ENCODE assay signal across 30 cellular contexts in the genomic region with DNA sequence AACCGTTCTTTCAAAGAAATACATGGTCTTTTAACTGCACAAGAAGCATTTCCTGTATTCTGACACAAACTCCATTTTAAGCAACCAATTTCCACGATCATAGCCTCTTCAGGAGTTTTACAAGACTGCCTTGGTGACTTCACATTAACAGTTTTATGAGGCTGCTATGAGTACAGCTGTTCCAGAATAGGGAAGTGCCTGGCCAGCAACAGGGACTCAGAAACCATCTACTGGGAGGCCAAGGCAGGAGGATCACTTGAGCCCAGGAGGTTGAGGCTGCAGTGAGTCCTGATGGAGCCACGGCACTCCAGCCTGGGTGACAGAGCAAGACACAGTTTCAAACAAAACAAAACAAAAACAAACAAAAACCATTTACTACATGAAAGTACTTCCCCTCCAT.
DNase-seq lines count a peak whose midpoint lies in the region; ATAC-seq and TF ChIP-seq lines count a peak whose summit lies in the region.
"Had no signal": no experiment of that assay in that cellular context is flagged by ENCODE, and none has a peak within 500 bp of the region (broad histone marks: within the 10 kb centered on the region; RNA-seq: fewer than 3 reads in every experiment).

No MANE protein-coding gene starts in this region.

- no peaks in the 10 kb centered on the region for H3K9me3 Mint-ChIP-seq in WTC11
- H3K9me3 Mint-ChIP-seq: activated T-helper 2 cell treated with anti-CD3 and anti-CD28 coated beads, Interferon-gamma antibody, Interleukin-2, Interleukin-4, amounts not matched to agents 10 μg/mL and 5 μg/mL and 100 μg/mL, durations not matched to agents 14 hours and 24 hours and 36 hours; naive B cell; stimulated activated memory B cell treated with anti-CD40 and anti-IgM and Interleukin-4, amounts not matched to agents 10 μg/mL and 1 μg/mL and 100 μg/mL, for 72 hours had no signal

- CTCF ChIA-PET in WTC11 (lab: Charles Lee), result interaction anchor here (0.6 kb wide), 1 partner anchor 198 kb away, joined by 3 read pairs; no protein-coding TSS in a partner anchor

- TF ChIP-seq CTCF in WTC11 (IDR thresholded peaks at IDR 0.05) (no peak), mucosa of descending colon (IDR thresholded peaks at IDR 0.05) (no peak), gastroesophageal sphincter (IDR thresholded peaks at IDR 0.05) (no peak), ascending aorta (IDR thresholded peaks at IDR 0.05) (no peak)

- TF ChIP-seq POLR2A in gastroesophageal sphincter (IDR thresholded peaks at IDR 0.05), result no peak

- no peak for ATAC-seq in WTC11
- peak; percentile 86 for ATAC-seq in mucosa of descending colon
- no peak for ATAC-seq in gastroesophageal sphincter
- ATAC-seq: foreskin keratinocyte; SK-N-SH treated with all-trans-retinoic acid at 6 μM for 48 hours; stimulated activated memory B cell treated with anti-CD40 and anti-IgM and Interleukin-4, amounts not matched to agents 10 μg/mL and 1 μg/mL and 100 μg/mL, for 72 hours had no signal

- DNase-seq in NOMO-1 (lab: John Stamatoyannopoulos, UW; ENCODE audit: unreplicated experiment in 2 of 2) (peak; percentile 70 to 86), WTC11 (ENCODE audit: low spot score) (no peak), mucosa of descending colon (no peak), NCI-H748 treated with DMSO at 0.1 percent for 48 hours (lab: John Stamatoyannopoulos, UW) (no peak), ascending aorta (ENCODE audit: low spot score in 2 of 2) (no peak)
- DNase-seq: activated CD4-positive, alpha-beta T cell treated with anti-CD3 and anti-CD28 coated beads, Interleukin-2, amount 50 U/mL, for 48 hours; activated CD4-positive, CD25-positive, alpha-beta regulatory T cell; activated CD8-positive, alpha-beta memory T cell treated with anti-CD3 and anti-CD28 coated beads, Interleukin-2, amount 50 U/mL, for 48 hours; Caco-2; cerebellar nuclear complex; DND-41; effector CD4-positive, alpha-beta T cell; foreskin keratinocyte; IMR-90; MM.1S; naive B cell; NCI-H1694; NCI-H2171; NK-92 treated with Interleukin-12 subunit alpha and Interleukin-12 subunit beta, amount 100 ng/mL, for 24 hours; ovary; stimulated activated CD4-positive, alpha-beta T cell treated with anti-CD3 and anti-CD28 coated beads, Interleukin-4, amount 100 ng/mL, for 1 hour; uterus had no signal

- H3K27ac ChIP-seq in HUES64 (ENCODE audit: low read depth, low read length) (peak overlapping the region; percentile 46; the same call in 1 of the 2 replicates), gastroesophageal sphincter (no peak overlapping the region), ascending aorta (no peak overlapping the region)
- H3K27ac ChIP-seq: BLaER1 treated with 17β-estradiol and CSF1 and Interleukin-3, amounts not matched to agents 10 nM and 100 nM; foreskin keratinocyte; ovary; RWPE1; uterus had no signal

- peak overlapping the region; percentile 10; the same call in 1 of the 2 replicates for H3K4me3 Mint-ChIP-seq in WTC11
- H3K4me3 Mint-ChIP-seq: activated naive CD8-positive, alpha-beta T cell; naive B cell; stimulated activated memory B cell treated with anti-CD40 and anti-IgM and Interleukin-4, amounts not matched to agents 10 μg/mL and 1 μg/mL and 100 μg/mL, for 72 hours had no signal

- POLR2A ChIA-PET in WTC11 (lab: Charles Lee), result no interaction called here

- H3K36me3 ChIP-seq in HUES64 (ENCODE audit: insufficient read depth, low read length), result no peaks in the 10 kb centered on the region
- no peaks in the 10 kb centered on the region for H3K36me3 ChIP-seq in mucosa of descending colon (ENCODE audit: low read depth)
- no peaks in the 10 kb centered on the region for H3K36me3 ChIP-seq in gastroesophageal sphincter
- no peaks in the 10 kb centered on the region for H3K36me3 ChIP-seq in ascending aorta
- H3K36me3 ChIP-seq: BLaER1 treated with 17β-estradiol and CSF1 and Interleukin-3, amounts not matched to agents 10 nM and 100 nM; ovary; uterus had no signal

- peak overlapping the region; percentile 35; the same call in 1 of the 2 replicates for H3K27ac Mint-ChIP-seq in WTC11
- H3K27ac Mint-ChIP-seq: activated naive CD8-positive, alpha-beta T cell; activated T-helper 2 cell treated with anti-CD3 and anti-CD28 coated beads, Interferon-gamma antibody, Interleukin-2, Interleukin-4, amounts not matched to agents 10 μg/mL and 5 μg/mL and 100 μg/mL, durations not matched to agents 14 hours and 24 hours and 36 hours; stimulated activated memory B cell treated with anti-CD40 and anti-IgM and Interleukin-4, amounts not matched to agents 10 μg/mL and 1 μg/mL and 100 μg/mL, for 72 hours had no signal

- H3K27me3 Mint-ChIP-seq in WTC11 (ENCODE audit: low read depth), result no peaks in the 10 kb centered on the region
- H3K27me3 Mint-ChIP-seq: activated naive CD8-positive, alpha-beta T cell; stimulated activated memory B cell treated with anti-CD40 and anti-IgM and Interleukin-4, amounts not matched to agents 10 μg/mL and 1 μg/mL and 100 μg/mL, for 72 hours had no signal

- TF ChIP-seq EP300 in gastroesophageal sphincter (IDR thresholded peaks at IDR 0.05), result no peak

- no peak overlapping the region for H3K4me3 ChIP-seq in HUES64 (ENCODE audit: low read length)
- H3K4me3 ChIP-seq in mucosa of descending colon, result no peak overlapping the region
- no peak overlapping the region for H3K4me3 ChIP-seq in gastroesophageal sphincter
- no peak overlapping the region for H3K4me3 ChIP-seq in ascending aorta
- H3K4me3 ChIP-seq: BLaER1 treated with 17β-estradiol and CSF1 and Interleukin-3, amounts not matched to agents 10 nM and 100 nM; ovary; uterus had no signal

- H3K9ac ChIP-seq in HUES64 (ENCODE audit: low read depth, low read length), result no peak overlapping the region
- H3K9ac ChIP-seq: BLaER1 treated with 17β-estradiol and CSF1 and Interleukin-3, amounts not matched to agents 10 nM and 100 nM had no signal

- H3K4me1 ChIP-seq in HUES64 (ENCODE audit: insufficient read depth, low read length) (peaks cover 22% of the 10 kb centered on the region), mucosa of descending colon (ENCODE audit: low read depth) (peaks cover 2% of the 10 kb centered on the region), gastroesophageal sphincter (no peaks in the 10 kb centered on the region), ascending aorta (no peaks in the 10 kb centered on the region)
- H3K4me1 ChIP-seq: Caco-2, uterus had no signal

- H3K27me3 ChIP-seq in HUES64 (ENCODE audit: insufficient read depth, low read length) (no peaks in the 10 kb centered on the region), gastroesophageal sphincter (no peaks in the 10 kb centered on the region), ascending aorta (no peaks in the 10 kb centered on the region)
- H3K27me3 ChIP-seq: BLaER1 treated with 17β-estradiol and CSF1 and Interleukin-3, amounts not matched to agents 10 nM and 100 nM; foreskin keratinocyte; ovary; uterus had no signal

- H3K4me1 Mint-ChIP-seq in WTC11, result peaks cover 37% of the 10 kb centered on the region
- H3K4me1 Mint-ChIP-seq: naive B cell; stimulated activated memory B cell treated with anti-CD40 and anti-IgM and Interleukin-4, amounts not matched to agents 10 μg/mL and 1 μg/mL and 100 μg/mL, for 72 hours had no signal

- 86% methylated on average over 3 of the region's 3 CpGs for WGBS in HUES64
- 49 to 66% methylated on average over 2 to 3 of the region's 3 CpGs for WGBS in gastroesophageal sphincter (ENCODE audit: low coverage in 1 of 2), 2 donors

- no peaks in the 10 kb centered on the region for H3K36me3 Mint-ChIP-seq in WTC11
- H3K36me3 Mint-ChIP-seq: naive B cell; stimulated activated memory B cell treated with anti-CD40 and anti-IgM and Interleukin-4, amounts not matched to agents 10 μg/mL and 1 μg/mL and 100 μg/mL, for 72 hours had no signal

- H3K9me3 ChIP-seq in HUES64 (ENCODE audit: insufficient read depth, low read depth, low read length) (no peaks in the 10 kb centered on the region), mucosa of descending colon (no peaks in the 10 kb centered on the region), gastroesophageal sphincter (no peaks in the 10 kb centered on the region), ascending aorta (no peaks in the 10 kb centered on the region)
- H3K9me3 ChIP-seq: BLaER1 treated with 17β-estradiol and CSF1 and Interleukin-3, amounts not matched to agents 10 nM and 100 nM; Caco-2; ovary; uterus had no signal

- intact Hi-C loops in mucosa of descending colon (cut with DNase I, micrococcal nuclease) (no loop called here), ascending aorta (cut with DNase I) (no loop called here)

TF ChIP-seq in WTC11, 78 proteins besides CTCF, POLR2A, EP300 and RAD21 (continues in another document):
- TF ChIP-seq NFE2L1 (CRISPR knock-in tag; IDR thresholded peaks at IDR 0.05), result no peak
- TF ChIP-seq ZNF423 (CRISPR knock-in tag; IDR thresholded peaks at IDR 0.05), result no peak
- TF ChIP-seq, protein P1, sequence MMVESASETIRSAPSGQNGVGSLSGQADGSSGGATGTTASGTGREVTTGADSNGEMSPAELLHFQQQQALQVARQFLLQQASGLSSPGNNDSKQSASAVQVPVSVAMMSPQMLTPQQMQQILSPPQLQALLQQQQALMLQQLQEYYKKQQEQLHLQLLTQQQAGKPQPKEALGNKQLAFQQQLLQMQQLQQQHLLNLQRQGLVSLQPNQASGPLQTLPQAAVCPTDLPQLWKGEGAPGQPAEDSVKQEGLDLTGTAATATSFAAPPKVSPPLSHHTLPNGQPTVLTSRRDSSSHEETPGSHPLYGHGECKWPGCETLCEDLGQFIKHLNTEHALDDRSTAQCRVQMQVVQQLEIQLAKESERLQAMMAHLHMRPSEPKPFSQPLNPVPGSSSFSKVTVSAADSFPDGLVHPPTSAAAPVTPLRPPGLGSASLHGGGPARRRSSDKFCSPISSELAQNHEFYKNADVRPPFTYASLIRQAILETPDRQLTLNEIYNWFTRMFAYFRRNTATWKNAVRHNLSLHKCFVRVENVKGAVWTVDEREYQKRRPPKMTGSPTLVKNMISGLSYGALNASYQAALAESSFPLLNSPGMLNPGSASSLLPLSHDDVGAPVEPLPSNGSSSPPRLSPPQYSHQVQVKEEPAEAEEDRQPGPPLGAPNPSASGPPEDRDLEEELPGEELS (CRISPR knock-in tag; IDR thresholded peaks at IDR 0.05), result no peak
- TF ChIP-seq FOXP1 (CRISPR knock-in tag; IDR thresholded peaks at IDR 0.05; ENCODE audit: borderline replicate concordance), result no peak
- TF ChIP-seq, protein P2, sequence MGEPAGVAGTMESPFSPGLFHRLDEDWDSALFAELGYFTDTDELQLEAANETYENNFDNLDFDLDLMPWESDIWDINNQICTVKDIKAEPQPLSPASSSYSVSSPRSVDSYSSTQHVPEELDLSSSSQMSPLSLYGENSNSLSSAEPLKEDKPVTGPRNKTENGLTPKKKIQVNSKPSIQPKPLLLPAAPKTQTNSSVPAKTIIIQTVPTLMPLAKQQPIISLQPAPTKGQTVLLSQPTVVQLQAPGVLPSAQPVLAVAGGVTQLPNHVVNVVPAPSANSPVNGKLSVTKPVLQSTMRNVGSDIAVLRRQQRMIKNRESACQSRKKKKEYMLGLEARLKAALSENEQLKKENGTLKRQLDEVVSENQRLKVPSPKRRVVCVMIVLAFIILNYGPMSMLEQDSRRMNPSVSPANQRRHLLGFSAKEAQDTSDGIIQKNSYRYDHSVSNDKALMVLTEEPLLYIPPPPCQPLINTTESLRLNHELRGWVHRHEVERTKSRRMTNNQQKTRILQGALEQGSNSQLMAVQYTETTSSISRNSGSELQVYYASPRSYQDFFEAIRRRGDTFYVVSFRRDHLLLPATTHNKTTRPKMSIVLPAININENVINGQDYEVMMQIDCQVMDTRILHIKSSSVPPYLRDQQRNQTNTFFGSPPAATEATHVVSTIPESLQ (CRISPR knock-in tag; IDR thresholded peaks at IDR 0.05), result no peak

Comparison
In these comparisons a context has a peak if more than half of its experiments do, and no peak if none do; other contexts are left out.
1. DNase-seq: peak in NOMO-1 (2 of 2); none in WTC11 (single experiment), mucosa of descending colon (0 of 3), NCI-H748 treated with DMSO at 0.1 percent for 48 hours (single experiment) and ascending aorta (0 of 2).